1 cellular context compared by ENCODE assay signal in the genomic region with DNA sequence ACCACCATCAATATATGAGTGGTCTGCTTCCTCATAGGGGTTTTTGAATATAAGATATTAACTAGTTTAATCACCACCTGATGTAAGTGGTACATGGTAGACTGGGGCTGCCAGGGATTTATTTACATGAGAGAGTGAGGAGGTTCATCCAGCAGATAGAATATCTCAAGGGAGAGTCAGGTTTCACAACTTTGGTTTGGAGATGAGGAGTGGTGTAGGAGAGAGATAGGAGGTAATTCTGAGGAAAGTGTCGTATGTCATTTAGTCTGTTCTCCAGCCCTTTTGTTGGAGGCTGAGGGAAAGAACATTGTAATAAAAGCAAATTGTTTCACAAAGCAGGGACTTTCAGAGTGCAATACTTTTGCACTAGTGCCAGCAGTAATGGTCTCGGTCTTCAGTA.
TF ChIP-seq lines count a peak whose summit lies in the region.

No MANE protein-coding gene starts in this region.

TF ChIP-seq in HCT116, 20 proteins besides CTCF, POLR2A, EP300 and RAD21 (continued from another document):
- TF ChIP-seq, protein P1, sequence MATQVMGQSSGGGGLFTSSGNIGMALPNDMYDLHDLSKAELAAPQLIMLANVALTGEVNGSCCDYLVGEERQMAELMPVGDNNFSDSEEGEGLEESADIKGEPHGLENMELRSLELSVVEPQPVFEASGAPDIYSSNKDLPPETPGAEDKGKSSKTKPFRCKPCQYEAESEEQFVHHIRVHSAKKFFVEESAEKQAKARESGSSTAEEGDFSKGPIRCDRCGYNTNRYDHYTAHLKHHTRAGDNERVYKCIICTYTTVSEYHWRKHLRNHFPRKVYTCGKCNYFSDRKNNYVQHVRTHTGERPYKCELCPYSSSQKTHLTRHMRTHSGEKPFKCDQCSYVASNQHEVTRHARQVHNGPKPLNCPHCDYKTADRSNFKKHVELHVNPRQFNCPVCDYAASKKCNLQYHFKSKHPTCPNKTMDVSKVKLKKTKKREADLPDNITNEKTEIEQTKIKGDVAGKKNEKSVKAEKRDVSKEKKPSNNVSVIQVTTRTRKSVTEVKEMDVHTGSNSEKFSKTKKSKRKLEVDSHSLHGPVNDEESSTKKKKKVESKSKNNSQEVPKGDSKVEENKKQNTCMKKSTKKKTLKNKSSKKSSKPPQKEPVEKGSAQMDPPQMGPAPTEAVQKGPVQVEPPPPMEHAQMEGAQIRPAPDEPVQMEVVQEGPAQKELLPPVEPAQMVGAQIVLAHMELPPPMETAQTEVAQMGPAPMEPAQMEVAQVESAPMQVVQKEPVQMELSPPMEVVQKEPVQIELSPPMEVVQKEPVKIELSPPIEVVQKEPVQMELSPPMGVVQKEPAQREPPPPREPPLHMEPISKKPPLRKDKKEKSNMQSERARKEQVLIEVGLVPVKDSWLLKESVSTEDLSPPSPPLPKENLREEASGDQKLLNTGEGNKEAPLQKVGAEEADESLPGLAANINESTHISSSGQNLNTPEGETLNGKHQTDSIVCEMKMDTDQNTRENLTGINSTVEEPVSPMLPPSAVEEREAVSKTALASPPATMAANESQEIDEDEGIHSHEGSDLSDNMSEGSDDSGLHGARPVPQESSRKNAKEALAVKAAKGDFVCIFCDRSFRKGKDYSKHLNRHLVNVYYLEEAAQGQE (IDR thresholded peaks at IDR 0.05; ENCODE audit: low read depth), result no peak
- no peak for TF ChIP-seq POLR2AphosphoS5 (IDR thresholded peaks at IDR 0.05; ENCODE audit: low read depth, low read length)
- no peak for TF ChIP-seq TCF7L2 (IDR thresholded peaks at IDR 0.05; ENCODE audit: borderline replicate concordance, extremely low read depth, insufficient read depth, insufficient read length)
- no peak for TF ChIP-seq FOSL1 (IDR thresholded peaks at IDR 0.05; ENCODE audit: low read depth)
- TF ChIP-seq ZBTB33 (IDR thresholded peaks at IDR 0.05; ENCODE audit: extremely low read depth, insufficient replicate concordance, low read length), result no peak
- TF ChIP-seq EZH2phosphoT487 (IDR thresholded peaks at IDR 0.05; ENCODE audit: borderline replicate concordance), result no peak
